Comparison of ENCODE assay signal across 24 cellular contexts in genomic region chr1:3257788-3258187, GRCh38.
"Had no signal": no experiment of that assay in that cellular context is flagged by ENCODE, and none has a peak within 500 bp of the region (broad histone marks: within the 10 kb centered on the region; RNA-seq: fewer than 3 reads in every experiment).

No MANE protein-coding gene starts in this region.

- H3K9me3 ChIP-seq: MG63, Peyer's patch had no signal

- ATAC-seq: activated T-cell treated with anti-CD3 and anti-CD28 coated beads, Interleukin-2, amount 50 U/mL, for 72 hours; T-cell had no signal

- H3K27me3 Mint-ChIP-seq: activated CD4-positive, alpha-beta memory T cell treated with anti-CD3 and anti-CD28 coated beads, Interleukin-2, amount 10 ng/mL, durations not matched to agents 7 days and 5 days; activated CD4-positive, alpha-beta T cell treated with anti-CD3 and anti-CD28 coated beads, Interleukin-2, amount 10 ng/mL, durations not matched to agents 7 days and 5 days; activated naive CD4-positive, alpha-beta T cell treated with anti-CD3 and anti-CD28 coated beads, Interleukin-2, amount 10 ng/mL, durations not matched to agents 7 days and 5 days; activated naive CD8-positive, alpha-beta T cell treated with anti-CD3 and anti-CD28 coated beads for 36 hours had no signal

- H3K27me3 ChIP-seq: MG63, Peyer's patch had no signal

- H3K4me1 Mint-ChIP-seq: activated CD4-positive, alpha-beta memory T cell treated with anti-CD3 and anti-CD28 coated beads, Interleukin-2, amount 10 ng/mL, durations not matched to agents 7 days and 5 days; activated CD4-positive, alpha-beta T cell treated with anti-CD3 and anti-CD28 coated beads, Interleukin-2, amount 10 ng/mL, durations not matched to agents 7 days and 5 days; activated naive CD4-positive, alpha-beta T cell treated with anti-CD3 and anti-CD28 coated beads, Interleukin-2, amount 10 ng/mL, durations not matched to agents 7 days and 5 days; activated naive CD8-positive, alpha-beta T cell treated with anti-CD3 and anti-CD28 coated beads for 36 hours; central memory CD8-positive, alpha-beta T cell; T-cell had no signal

- H3K4me3 Mint-ChIP-seq: activated CD4-positive, alpha-beta memory T cell treated with anti-CD3 and anti-CD28 coated beads, Interleukin-2, amount 10 ng/mL, durations not matched to agents 7 days and 5 days; activated CD4-positive, alpha-beta T cell treated with anti-CD3 and anti-CD28 coated beads, Interleukin-2, amount 10 ng/mL, durations not matched to agents 7 days and 5 days; activated naive CD4-positive, alpha-beta T cell treated with anti-CD3 and anti-CD28 coated beads, Interleukin-2, amount 10 ng/mL, durations not matched to agents 7 days and 5 days; activated naive CD8-positive, alpha-beta T cell treated with anti-CD3 and anti-CD28 coated beads for 36 hours; activated T-cell treated with anti-CD3 and anti-CD28 coated beads, Interleukin-2, amount 50 U/mL, for 72 hours; central memory CD8-positive, alpha-beta T cell; T-cell had no signal

- H3K27ac ChIP-seq: Peyer's patch, RWPE1 had no signal

- H3K4me3 ChIP-seq: MG63, Peyer's patch had no signal

- H3K36me3 Mint-ChIP-seq: activated naive CD4-positive, alpha-beta T cell treated with anti-CD3 and anti-CD28 coated beads, Interleukin-2, amount 10 ng/mL, durations not matched to agents 7 days and 5 days; activated naive CD8-positive, alpha-beta T cell treated with anti-CD3 and anti-CD28 coated beads for 36 hours; T-cell had no signal

- H3K27ac Mint-ChIP-seq: activated CD4-positive, alpha-beta memory T cell treated with anti-CD3 and anti-CD28 coated beads, Interleukin-2, amount 10 ng/mL, durations not matched to agents 7 days and 5 days; activated CD4-positive, alpha-beta T cell treated with anti-CD3 and anti-CD28 coated beads, Interleukin-2, amount 10 ng/mL, durations not matched to agents 7 days and 5 days; activated naive CD4-positive, alpha-beta T cell treated with anti-CD3 and anti-CD28 coated beads, Interleukin-2, amount 10 ng/mL, durations not matched to agents 7 days and 5 days; activated naive CD8-positive, alpha-beta T cell treated with anti-CD3 and anti-CD28 coated beads for 36 hours; activated T-cell treated with anti-CD3 and anti-CD28 coated beads, Interleukin-2, amount 50 U/mL, for 72 hours; activated T-helper 2 cell treated with anti-CD3 and anti-CD28 coated beads, Interferon-gamma antibody, Interleukin-2, Interleukin-4, amounts not matched to agents 10 μg/mL and 5 μg/mL and 100 μg/mL, durations not matched to agents 14 hours and 24 hours and 36 hours; T-cell had no signal

- H3K36me3 ChIP-seq: MG63, Peyer's patch had no signal

- DNase-seq: activated CD4-positive, alpha-beta memory T cell treated with anti-CD3 and anti-CD28 coated beads, Interleukin-2, amount 10 ng/mL, durations not matched to agents 7 days and 5 days; activated CD4-positive, alpha-beta T cell treated with anti-CD3 and anti-CD28 coated beads, Interleukin-2, amount 10 ng/mL, durations not matched to agents 7 days and 5 days; activated CD4-positive, CD25-positive, alpha-beta regulatory T cell; activated CD8-positive, alpha-beta memory T cell treated with anti-CD3 and anti-CD28 coated beads, Interleukin-2, amount 50 U/mL, for 4 hours; activated gamma-delta T cell treated with Interleukin-2 at 50 U/mL for 16 hours; activated naive CD4-positive, alpha-beta T cell treated with anti-CD3 and anti-CD28 coated beads, Interleukin-2, amount 10 ng/mL, durations not matched to agents 7 days and 5 days; activated naive CD8-positive, alpha-beta T cell treated with anti-CD3 and anti-CD28 coated beads for 36 hours; activated T-cell treated with anti-CD3 and anti-CD28 coated beads, Interleukin-2, amount 50 U/mL, for 72 hours; MG63; MV-4-11; NCI-H1092 treated with DMSO at 0.1 percent for 48 hours; NCI-H1436; NCI-H187; NCI-H2081; NCI-H510A treated with DMSO at 0.1 percent for 48 hours; NCI-H69; Peyer's patch; SHP77 treated with DMSO at 0.1 percent for 48 hours; T-cell; T-helper 2 cell; T1000 had no signal
